In the genomic region with DNA sequence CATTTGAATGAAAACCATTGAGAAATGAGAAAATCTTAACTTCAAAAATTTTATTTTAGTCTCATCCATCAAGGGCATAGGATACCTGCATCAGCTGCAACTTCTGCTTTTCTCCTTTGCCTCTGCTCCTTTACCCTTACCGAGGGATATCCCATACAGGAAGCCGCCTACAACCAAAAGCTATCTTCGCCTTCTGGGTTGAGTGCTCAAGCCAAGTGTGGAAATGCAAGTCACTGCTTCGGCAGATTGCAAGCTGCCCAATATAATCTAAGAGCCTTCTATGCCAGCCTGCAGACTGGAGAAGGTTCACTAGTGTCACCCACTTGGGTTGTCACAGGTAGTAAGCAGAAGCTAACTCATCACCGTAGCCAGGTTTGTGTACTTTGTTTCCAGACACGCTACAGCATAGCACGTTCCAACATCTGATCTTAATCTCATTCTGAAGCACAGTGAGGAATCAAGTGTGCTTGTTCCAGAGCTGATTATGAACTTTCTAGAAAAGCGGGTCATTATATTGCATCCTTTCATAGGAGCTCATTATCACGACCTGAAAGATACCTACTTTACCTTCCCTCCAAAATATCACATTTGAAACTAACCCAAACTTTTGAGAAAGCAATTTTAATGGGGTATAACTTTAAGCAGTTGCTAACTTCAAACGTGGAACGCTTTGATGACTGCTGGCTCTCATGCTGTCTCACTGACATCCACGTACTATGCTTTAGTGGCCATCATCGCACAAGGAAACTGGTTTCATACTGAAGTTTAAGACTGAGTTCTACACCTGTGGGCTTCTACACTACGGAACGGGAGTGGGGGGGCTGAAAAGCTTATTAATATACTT, we compare ENCODE assay signal across 1 cellular context.
A peak's percentile ranks its signal among the peaks of the same experiment; 100 is the strongest.
TF ChIP-seq lines count a peak whose summit lies in the region.

No MANE protein-coding gene starts in this region.

TF ChIP-seq in K562, 482 proteins besides CTCF, POLR2A, EP300 and RAD21 (continues in another document):
- no peak for TF ChIP-seq PRPF4 (IDR thresholded peaks at IDR 0.05; ENCODE audit: insufficient read depth, low read depth, low read length, poor library complexity, severe bottlenecking)
- TF ChIP-seq HLTF (IDR thresholded peaks at IDR 0.05) = no peak
- TF ChIP-seq U2AF1 (optimal IDR thresholded peaks at IDR 0.05; ENCODE audit: low read depth, low read length) = no peak
- TF ChIP-seq ZNF124 (CRISPR knock-in tag; IDR thresholded peaks at IDR 0.05) = no peak
- no peak for TF ChIP-seq COPS2 (conservative IDR thresholded peaks at IDR 0.05)
- TF ChIP-seq, protein P1, sequence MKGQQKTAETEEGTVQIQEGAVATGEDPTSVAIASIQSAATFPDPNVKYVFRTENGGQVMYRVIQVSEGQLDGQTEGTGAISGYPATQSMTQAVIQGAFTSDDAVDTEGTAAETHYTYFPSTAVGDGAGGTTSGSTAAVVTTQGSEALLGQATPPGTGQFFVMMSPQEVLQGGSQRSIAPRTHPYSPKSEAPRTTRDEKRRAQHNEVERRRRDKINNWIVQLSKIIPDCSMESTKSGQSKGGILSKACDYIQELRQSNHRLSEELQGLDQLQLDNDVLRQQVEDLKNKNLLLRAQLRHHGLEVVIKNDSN (CRISPR knock-in tag; IDR thresholded peaks at IDR 0.05) = no peak
- TF ChIP-seq, protein P2, sequence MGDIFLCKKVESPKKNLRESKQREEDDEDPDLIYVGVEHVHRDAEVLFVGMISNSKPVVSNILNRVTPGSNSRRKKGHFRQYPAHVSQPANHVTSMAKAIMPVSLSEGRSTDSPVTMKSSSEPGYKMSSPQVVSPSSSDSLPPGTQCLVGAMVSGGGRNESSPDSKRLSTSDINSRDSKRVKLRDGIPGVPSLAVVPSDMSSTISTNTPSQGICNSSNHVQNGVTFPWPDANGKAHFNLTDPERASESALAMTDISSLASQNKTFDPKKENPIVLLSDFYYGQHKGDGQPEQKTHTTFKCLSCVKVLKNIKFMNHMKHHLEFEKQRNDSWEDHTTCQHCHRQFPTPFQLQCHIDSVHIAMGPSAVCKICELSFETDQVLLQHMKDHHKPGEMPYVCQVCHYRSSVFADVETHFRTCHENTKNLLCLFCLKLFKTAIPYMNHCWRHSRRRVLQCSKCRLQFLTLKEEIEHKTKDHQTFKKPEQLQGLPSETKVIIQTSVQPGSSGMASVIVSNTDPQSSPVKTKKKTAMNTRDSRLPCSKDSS (IDR thresholded peaks at IDR 0.05; ENCODE audit: low read depth, partially characterized antibody) = no peak
- TF ChIP-seq E2F3 (CRISPR knock-in tag; IDR thresholded peaks at IDR 0.05) = 0 out of 2 replicates have a peak, but pooled peaks have one; percentile 21
- TF ChIP-seq ZNF282 (CRISPR knock-in tag; IDR thresholded peaks at IDR 0.05) = 0 out of 2 replicates have a peak, but pooled peaks have one; percentile 56
- no peak for TF ChIP-seq ZNF766 (CRISPR knock-in tag; conservative IDR thresholded peaks at IDR 0.05)
- TF ChIP-seq, protein P3, sequence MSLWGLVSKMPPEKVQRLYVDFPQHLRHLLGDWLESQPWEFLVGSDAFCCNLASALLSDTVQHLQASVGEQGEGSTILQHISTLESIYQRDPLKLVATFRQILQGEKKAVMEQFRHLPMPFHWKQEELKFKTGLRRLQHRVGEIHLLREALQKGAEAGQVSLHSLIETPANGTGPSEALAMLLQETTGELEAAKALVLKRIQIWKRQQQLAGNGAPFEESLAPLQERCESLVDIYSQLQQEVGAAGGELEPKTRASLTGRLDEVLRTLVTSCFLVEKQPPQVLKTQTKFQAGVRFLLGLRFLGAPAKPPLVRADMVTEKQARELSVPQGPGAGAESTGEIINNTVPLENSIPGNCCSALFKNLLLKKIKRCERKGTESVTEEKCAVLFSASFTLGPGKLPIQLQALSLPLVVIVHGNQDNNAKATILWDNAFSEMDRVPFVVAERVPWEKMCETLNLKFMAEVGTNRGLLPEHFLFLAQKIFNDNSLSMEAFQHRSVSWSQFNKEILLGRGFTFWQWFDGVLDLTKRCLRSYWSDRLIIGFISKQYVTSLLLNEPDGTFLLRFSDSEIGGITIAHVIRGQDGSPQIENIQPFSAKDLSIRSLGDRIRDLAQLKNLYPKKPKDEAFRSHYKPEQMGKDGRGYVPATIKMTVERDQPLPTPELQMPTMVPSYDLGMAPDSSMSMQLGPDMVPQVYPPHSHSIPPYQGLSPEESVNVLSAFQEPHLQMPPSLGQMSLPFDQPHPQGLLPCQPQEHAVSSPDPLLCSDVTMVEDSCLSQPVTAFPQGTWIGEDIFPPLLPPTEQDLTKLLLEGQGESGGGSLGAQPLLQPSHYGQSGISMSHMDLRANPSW (CRISPR knock-in tag; IDR thresholded peaks at IDR 0.05) = peak; percentile 78; the same call in 1 of the 2 replicates
- TF ChIP-seq ZNF143 (CRISPR knock-in tag; IDR thresholded peaks at IDR 0.05) = no peak
- TF ChIP-seq, protein P4, sequence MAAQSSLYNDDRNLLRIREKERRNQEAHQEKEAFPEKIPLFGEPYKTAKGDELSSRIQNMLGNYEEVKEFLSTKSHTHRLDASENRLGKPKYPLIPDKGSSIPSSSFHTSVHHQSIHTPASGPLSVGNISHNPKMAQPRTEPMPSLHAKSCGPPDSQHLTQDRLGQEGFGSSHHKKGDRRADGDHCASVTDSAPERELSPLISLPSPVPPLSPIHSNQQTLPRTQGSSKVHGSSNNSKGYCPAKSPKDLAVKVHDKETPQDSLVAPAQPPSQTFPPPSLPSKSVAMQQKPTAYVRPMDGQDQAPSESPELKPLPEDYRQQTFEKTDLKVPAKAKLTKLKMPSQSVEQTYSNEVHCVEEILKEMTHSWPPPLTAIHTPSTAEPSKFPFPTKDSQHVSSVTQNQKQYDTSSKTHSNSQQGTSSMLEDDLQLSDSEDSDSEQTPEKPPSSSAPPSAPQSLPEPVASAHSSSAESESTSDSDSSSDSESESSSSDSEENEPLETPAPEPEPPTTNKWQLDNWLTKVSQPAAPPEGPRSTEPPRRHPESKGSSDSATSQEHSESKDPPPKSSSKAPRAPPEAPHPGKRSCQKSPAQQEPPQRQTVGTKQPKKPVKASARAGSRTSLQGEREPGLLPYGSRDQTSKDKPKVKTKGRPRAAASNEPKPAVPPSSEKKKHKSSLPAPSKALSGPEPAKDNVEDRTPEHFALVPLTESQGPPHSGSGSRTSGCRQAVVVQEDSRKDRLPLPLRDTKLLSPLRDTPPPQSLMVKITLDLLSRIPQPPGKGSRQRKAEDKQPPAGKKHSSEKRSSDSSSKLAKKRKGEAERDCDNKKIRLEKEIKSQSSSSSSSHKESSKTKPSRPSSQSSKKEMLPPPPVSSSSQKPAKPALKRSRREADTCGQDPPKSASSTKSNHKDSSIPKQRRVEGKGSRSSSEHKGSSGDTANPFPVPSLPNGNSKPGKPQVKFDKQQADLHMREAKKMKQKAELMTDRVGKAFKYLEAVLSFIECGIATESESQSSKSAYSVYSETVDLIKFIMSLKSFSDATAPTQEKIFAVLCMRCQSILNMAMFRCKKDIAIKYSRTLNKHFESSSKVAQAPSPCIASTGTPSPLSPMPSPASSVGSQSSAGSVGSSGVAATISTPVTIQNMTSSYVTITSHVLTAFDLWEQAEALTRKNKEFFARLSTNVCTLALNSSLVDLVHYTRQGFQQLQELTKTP (IDR thresholded peaks at IDR 0.05; ENCODE audit: low read depth in 1 of 2, partially characterized antibody in 2 of 2) = peak in 1 of 2 experiments; percentile 41
- TF ChIP-seq ZNF696 (CRISPR knock-in tag; conservative IDR thresholded peaks at IDR 0.05) = no peak; the same call in none of the 2 replicates
- TF ChIP-seq RBM22 (IDR thresholded peaks at IDR 0.05; ENCODE audit: low read depth, low read length, poor library complexity, severe bottlenecking) = no peak
- no peak for TF ChIP-seq TSC22D4 (tag; IDR thresholded peaks at IDR 0.05)
- TF ChIP-seq PCBP2 (IDR thresholded peaks at IDR 0.05; ENCODE audit: low read depth, low read length, poor library complexity, severe bottlenecking) = no peak
- TF ChIP-seq, protein P5, sequence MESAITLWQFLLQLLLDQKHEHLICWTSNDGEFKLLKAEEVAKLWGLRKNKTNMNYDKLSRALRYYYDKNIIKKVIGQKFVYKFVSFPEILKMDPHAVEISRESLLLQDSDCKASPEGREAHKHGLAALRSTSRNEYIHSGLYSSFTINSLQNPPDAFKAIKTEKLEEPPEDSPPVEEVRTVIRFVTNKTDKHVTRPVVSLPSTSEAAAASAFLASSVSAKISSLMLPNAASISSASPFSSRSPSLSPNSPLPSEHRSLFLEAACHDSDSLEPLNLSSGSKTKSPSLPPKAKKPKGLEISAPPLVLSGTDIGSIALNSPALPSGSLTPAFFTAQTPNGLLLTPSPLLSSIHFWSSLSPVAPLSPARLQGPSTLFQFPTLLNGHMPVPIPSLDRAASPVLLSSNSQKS (CRISPR knock-in tag; IDR thresholded peaks at IDR 0.05) = peak; percentile 75; the same call in 1 of the 2 replicates
- no peak for TF ChIP-seq FOXA1 (IDR thresholded peaks at IDR 0.05; ENCODE audit: borderline replicate concordance)
- peak; percentile 18; the same call in 1 of the 2 replicates for TF ChIP-seq KLF10 (CRISPR knock-in tag; IDR thresholded peaks at IDR 0.05)
- TF ChIP-seq BRD9 (IDR thresholded peaks at IDR 0.05; ENCODE audit: low read depth, partially characterized antibody) = no peak
- TF ChIP-seq MYC (IDR thresholded peaks at IDR 0.05; ENCODE audit: low read depth, low read length) = no peak
- TF ChIP-seq MYC (CRISPR knock-in tag; IDR thresholded peaks at IDR 0.05; ENCODE audit: borderline replicate concordance, low read depth) = no peak; the same call in none of the 2 replicates
- no peak for TF ChIP-seq ZNF668 (CRISPR knock-in tag; IDR thresholded peaks at IDR 0.05)
- TF ChIP-seq KLF6 (CRISPR knock-in tag; IDR thresholded peaks at IDR 0.05; ENCODE audit: borderline replicate concordance) = no peak
- peak; percentile 88 for TF ChIP-seq ZNF586 (CRISPR knock-in tag; conservative IDR thresholded peaks at IDR 0.05)
- TF ChIP-seq, protein P6, sequence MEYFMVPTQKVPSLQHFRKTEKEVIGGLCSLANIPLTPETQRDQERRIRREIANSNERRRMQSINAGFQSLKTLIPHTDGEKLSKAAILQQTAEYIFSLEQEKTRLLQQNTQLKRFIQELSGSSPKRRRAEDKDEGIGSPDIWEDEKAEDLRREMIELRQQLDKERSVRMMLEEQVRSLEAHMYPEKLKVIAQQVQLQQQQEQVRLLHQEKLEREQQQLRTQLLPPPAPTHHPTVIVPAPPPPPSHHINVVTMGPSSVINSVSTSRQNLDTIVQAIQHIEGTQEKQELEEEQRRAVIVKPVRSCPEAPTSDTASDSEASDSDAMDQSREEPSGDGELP (CRISPR knock-in tag; IDR thresholded peaks at IDR 0.05; ENCODE audit: borderline replicate concordance) = peak; percentile 9; the same call in 1 of the 2 replicates
- TF ChIP-seq NONO (IDR thresholded peaks at IDR 0.05; ENCODE audit: low read depth in 2 of 2, low read length in 1 of 2) = peak; percentile 11 to 45; a peak in 1 of 4 replicates
- TF ChIP-seq SOX6 (IDR thresholded peaks at IDR 0.05) = peak; percentile 46
- TF ChIP-seq FOS (IDR thresholded peaks at IDR 0.05; ENCODE audit: extremely low read depth, insufficient read length) = no peak
- no peak for TF ChIP-seq TEAD2 (tag; IDR thresholded peaks at IDR 0.05)
- TF ChIP-seq, protein P7, sequence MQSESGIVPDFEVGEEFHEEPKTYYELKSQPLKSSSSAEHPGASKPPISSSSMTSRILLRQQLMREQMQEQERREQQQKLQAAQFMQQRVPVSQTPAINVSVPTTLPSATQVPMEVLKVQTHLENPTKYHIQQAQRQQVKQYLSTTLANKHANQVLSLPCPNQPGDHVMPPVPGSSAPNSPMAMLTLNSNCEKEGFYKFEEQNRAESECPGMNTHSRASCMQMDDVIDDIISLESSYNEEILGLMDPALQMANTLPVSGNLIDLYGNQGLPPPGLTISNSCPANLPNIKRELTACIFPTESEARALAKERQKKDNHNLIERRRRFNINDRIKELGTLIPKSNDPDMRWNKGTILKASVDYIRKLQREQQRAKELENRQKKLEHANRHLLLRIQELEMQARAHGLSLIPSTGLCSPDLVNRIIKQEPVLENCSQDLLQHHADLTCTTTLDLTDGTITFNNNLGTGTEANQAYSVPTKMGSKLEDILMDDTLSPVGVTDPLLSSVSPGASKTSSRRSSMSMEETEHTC (IDR thresholded peaks at IDR 0.05) = no peak
- TF ChIP-seq MCM5 (IDR thresholded peaks at IDR 0.05; ENCODE audit: low read depth) = no peak
- TF ChIP-seq CREB1 (IDR thresholded peaks at IDR 0.05) = peak; percentile 70; the same call in 1 of the 2 replicates
- no peak for TF ChIP-seq CREB1 (CRISPR knock-in tag; IDR thresholded peaks at IDR 0.05)
- peak; percentile 74 for TF ChIP-seq GATA2 (CRISPR knock-in tag; IDR thresholded peaks at IDR 0.05)
- TF ChIP-seq ZEB2 (IDR thresholded peaks at IDR 0.05) = no peak
- TF ChIP-seq SMAD4 (CRISPR knock-in tag; conservative IDR thresholded peaks at IDR 0.05) = no peak
- TF ChIP-seq, protein P8, sequence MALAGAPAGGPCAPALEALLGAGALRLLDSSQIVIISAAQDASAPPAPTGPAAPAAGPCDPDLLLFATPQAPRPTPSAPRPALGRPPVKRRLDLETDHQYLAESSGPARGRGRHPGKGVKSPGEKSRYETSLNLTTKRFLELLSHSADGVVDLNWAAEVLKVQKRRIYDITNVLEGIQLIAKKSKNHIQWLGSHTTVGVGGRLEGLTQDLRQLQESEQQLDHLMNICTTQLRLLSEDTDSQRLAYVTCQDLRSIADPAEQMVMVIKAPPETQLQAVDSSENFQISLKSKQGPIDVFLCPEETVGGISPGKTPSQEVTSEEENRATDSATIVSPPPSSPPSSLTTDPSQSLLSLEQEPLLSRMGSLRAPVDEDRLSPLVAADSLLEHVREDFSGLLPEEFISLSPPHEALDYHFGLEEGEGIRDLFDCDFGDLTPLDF (CRISPR knock-in tag; IDR thresholded peaks at IDR 0.05) = no peak; the same call in 1 of the 2 replicates
- peak in 1 of 2 experiments; percentile 80; a peak in 3 of 4 replicates for TF ChIP-seq TBL1XR1 (IDR thresholded peaks at IDR 0.05; ENCODE audit: low read length in 2 of 2)
- TF ChIP-seq, protein P9, sequence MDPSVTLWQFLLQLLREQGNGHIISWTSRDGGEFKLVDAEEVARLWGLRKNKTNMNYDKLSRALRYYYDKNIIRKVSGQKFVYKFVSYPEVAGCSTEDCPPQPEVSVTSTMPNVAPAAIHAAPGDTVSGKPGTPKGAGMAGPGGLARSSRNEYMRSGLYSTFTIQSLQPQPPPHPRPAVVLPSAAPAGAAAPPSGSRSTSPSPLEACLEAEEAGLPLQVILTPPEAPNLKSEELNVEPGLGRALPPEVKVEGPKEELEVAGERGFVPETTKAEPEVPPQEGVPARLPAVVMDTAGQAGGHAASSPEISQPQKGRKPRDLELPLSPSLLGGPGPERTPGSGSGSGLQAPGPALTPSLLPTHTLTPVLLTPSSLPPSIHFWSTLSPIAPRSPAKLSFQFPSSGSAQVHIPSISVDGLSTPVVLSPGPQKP (CRISPR knock-in tag; IDR thresholded peaks at IDR 0.05) = no peak
- TF ChIP-seq HMG20B (CRISPR knock-in tag; IDR thresholded peaks at IDR 0.05) = peak; percentile 18; the same call in 1 of the 2 replicates
- TF ChIP-seq HMGN3 (IDR thresholded peaks at IDR 0.05; ENCODE audit: borderline replicate concordance, extremely low read depth, insufficient read length, low read depth, low read length) = no peak
- TF ChIP-seq RFX5 (IDR thresholded peaks at IDR 0.05; ENCODE audit: low read depth, low read length) = no peak
- TF ChIP-seq, protein P10, sequence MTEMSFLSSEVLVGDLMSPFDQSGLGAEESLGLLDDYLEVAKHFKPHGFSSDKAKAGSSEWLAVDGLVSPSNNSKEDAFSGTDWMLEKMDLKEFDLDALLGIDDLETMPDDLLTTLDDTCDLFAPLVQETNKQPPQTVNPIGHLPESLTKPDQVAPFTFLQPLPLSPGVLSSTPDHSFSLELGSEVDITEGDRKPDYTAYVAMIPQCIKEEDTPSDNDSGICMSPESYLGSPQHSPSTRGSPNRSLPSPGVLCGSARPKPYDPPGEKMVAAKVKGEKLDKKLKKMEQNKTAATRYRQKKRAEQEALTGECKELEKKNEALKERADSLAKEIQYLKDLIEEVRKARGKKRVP (CRISPR knock-in tag; IDR thresholded peaks at IDR 0.05) = peak; percentile 88
- TF ChIP-seq HSF4 (CRISPR knock-in tag; IDR thresholded peaks at IDR 0.05; ENCODE audit: borderline replicate concordance) = no peak
- TF ChIP-seq SRF (CRISPR knock-in tag; IDR thresholded peaks at IDR 0.05) = peak in 1 of 2 experiments; percentile 63; a peak in 2 of 4 replicates
- peak; percentile 42 for TF ChIP-seq NFIC (IDR thresholded peaks at IDR 0.05)
